12 cellular contexts compared by ENCODE assay signal in genomic region chr7:132386249-132386681, GRCh38.
DNase-seq lines count a peak whose midpoint lies in the region; ATAC-seq and TF ChIP-seq lines count a peak whose summit lies in the region.
"Had no signal": no experiment of that assay in that cellular context is flagged by ENCODE, and none has a peak within 500 bp of the region (broad histone marks: within the 10 kb centered on the region; RNA-seq: fewer than 3 reads in every experiment).

No MANE protein-coding gene starts in this region.

- H3K36me3 Mint-ChIP-seq in immature natural killer cell: no peaks in the 10 kb centered on the region

- no peaks in the 10 kb centered on the region for H3K36me3 ChIP-seq in testis (ENCODE audit: low read depth, missing control alignments)
- H3K36me3 ChIP-seq: neutrophil had no signal

- H3K9me3 Mint-ChIP-seq in immature natural killer cell: no peaks in the 10 kb centered on the region

- no peaks in the 10 kb centered on the region for H3K9me3 ChIP-seq in testis
- H3K9me3 ChIP-seq: neutrophil had no signal

- no peak overlapping the region for H3K27ac ChIP-seq in testis
- H3K27ac ChIP-seq: KMS-11, neutrophil had no signal

- DNase-seq in NCI-H1417 treated with DMSO at 0.1 percent for 48 hours (lab: John Stamatoyannopoulos, UW) (peak; percentile 18), astrocyte of the hippocampus (ENCODE audit: low read depth, low spot score) (peak; percentile 84), left lobe of liver (ENCODE audit: low spot score) (peak; percentile 77), testis (peak; percentile 39), erythroblast (lab: John Stamatoyannopoulos, UW) (no peak), immature natural killer cell (no peak), RKO (ENCODE audit: low spot score) (no peak)
- DNase-seq: DND-41 had no signal

- intact Hi-C loops in testis (cut with DNase I; ENCODE audit: low total_unique reads): no loop called here

- H3K4me1 Mint-ChIP-seq in immature natural killer cell: no peaks in the 10 kb centered on the region

- TF ChIP-seq CTCF in testis (IDR thresholded peaks at IDR 0.05): no peak

- no peak overlapping the region for H3K4me3 ChIP-seq in testis

- peaks cover 8% of the 10 kb centered on the region for H3K4me1 ChIP-seq in testis

- no peak overlapping the region for H3K4me3 Mint-ChIP-seq in immature natural killer cell
- H3K4me3 Mint-ChIP-seq: dendritic cell treated with granulocyte-macrophage colony-stimulating factor and Interleukin-4, amounts not matched to agents 40 ng/mL and 50 ng/mL, for 4 days had no signal

- H3K27me3 ChIP-seq in testis: no peaks in the 10 kb centered on the region

- TF ChIP-seq POLR2A in testis (IDR thresholded peaks at IDR 0.05): no peak
- no peak for TF ChIP-seq POLR2A in erythroblast (IDR thresholded peaks at IDR 0.05; ENCODE audit: low read length)

- H3K27me3 Mint-ChIP-seq in immature natural killer cell (ENCODE audit: low read depth in 3 of 3): peaks cover 1 to 7% (median 3%) of the 10 kb centered on the region in 3 donors

- 44 to 54% methylated on average over 9 to 10 of the region's 10 CpGs for WGBS in testis, 2 donors

- no peak overlapping the region for H3K27ac Mint-ChIP-seq in immature natural killer cell
- H3K27ac Mint-ChIP-seq: dendritic cell treated with granulocyte-macrophage colony-stimulating factor and Interleukin-4, amounts not matched to agents 40 ng/mL and 50 ng/mL, for 4 days had no signal

- ATAC-seq in left lobe of liver (peak; percentile 97), HG03378 (IDR thresholded peaks at IDR 0.05; ENCODE audit: unreplicated experiment) (no peak)

Comparison
In these comparisons a context has a peak if more than half of its experiments do, and no peak if none do; other contexts are left out.
1. DNase-seq: peak in NCI-H1417 treated with DMSO at 0.1 percent for 48 hours (single experiment), astrocyte of the hippocampus (single experiment), left lobe of liver (single experiment) and testis (single experiment); none in erythroblast (0 of 2), immature natural killer cell (0 of 3) and RKO (single experiment).